23 cellular contexts compared by ENCODE assay signal in the genomic region with DNA sequence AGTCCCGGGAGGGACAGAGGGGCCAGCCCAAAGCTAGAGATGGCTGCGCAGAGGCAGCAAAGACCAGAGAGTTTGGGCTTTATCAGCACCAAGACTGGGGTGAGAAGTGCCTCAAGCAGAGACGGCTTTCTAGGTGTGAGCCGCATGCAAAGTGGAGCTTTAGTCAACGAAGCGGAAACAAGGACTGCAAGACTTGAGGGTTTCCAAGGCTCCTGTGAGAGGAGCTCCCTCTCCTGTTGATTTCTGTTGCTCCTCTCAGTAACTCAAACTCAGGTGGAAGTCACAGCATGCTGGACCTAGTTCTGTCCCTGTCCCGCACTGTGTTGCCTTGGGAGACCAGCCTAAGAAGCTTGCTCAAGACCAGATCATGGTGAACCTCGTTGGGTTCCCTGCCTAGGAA.
"Had no signal": no experiment of that assay in that cellular context is flagged by ENCODE, and none has a peak within 500 bp of the region (broad histone marks: within the 10 kb centered on the region; RNA-seq: fewer than 3 reads in every experiment).

No MANE protein-coding gene starts in this region.

- H3K4me1 Mint-ChIP-seq: activated CD4-positive, alpha-beta T cell treated with anti-CD3 and anti-CD28 coated beads, Interleukin-2, amount 10 ng/mL, durations not matched to agents 24 days and 14 days; activated CD8-positive, alpha-beta memory T cell treated with anti-CD3 and anti-CD28 coated beads, Interleukin-2, amount 10 ng/mL, durations not matched to agents 7 days and 5 days had no signal

- H3K36me3 ChIP-seq: MG63 had no signal

- ATAC-seq: activated CD8-positive, alpha-beta memory T cell treated with anti-CD3 and anti-CD28 coated beads, Interleukin-2, amount 10 ng/mL, durations not matched to agents 7 days and 5 days; activated naive CD4-positive, alpha-beta T cell treated with anti-CD3 and anti-CD28 coated beads, Interleukin-2, amount 50 U/mL, for 72 hours; PC-3; WTC11 had no signal

- H3K36me3 Mint-ChIP-seq: activated naive CD4-positive, alpha-beta T cell treated with anti-CD3 and anti-CD28 coated beads, Interleukin-2, amount 50 U/mL, for 72 hours; WTC11 had no signal

- H3K27ac Mint-ChIP-seq: activated CD4-positive, alpha-beta T cell treated with anti-CD3 and anti-CD28 coated beads, Interleukin-2, amount 10 ng/mL, durations not matched to agents 24 days and 14 days; activated CD8-positive, alpha-beta memory T cell treated with anti-CD3 and anti-CD28 coated beads, Interleukin-2, amount 10 ng/mL, durations not matched to agents 7 days and 5 days; activated T-cell treated with anti-CD3 and anti-CD28 coated beads, Interleukin-2, amount 50 U/mL, for 24 hours; T-helper 1 cell treated with Interleukin-12 subunit alpha and Interleukin-12 subunit beta and Interleukin-4 antibody, amounts not matched to agents 30 μg/mL and 1 μg/mL, for 36 hours; WTC11 had no signal

- H3K9me3 ChIP-seq: MG63 had no signal

- H3K4me3 Mint-ChIP-seq: activated CD4-positive, alpha-beta T cell treated with anti-CD3 and anti-CD28 coated beads, Interleukin-2, amount 10 ng/mL, durations not matched to agents 24 days and 14 days; activated CD8-positive, alpha-beta memory T cell treated with anti-CD3 and anti-CD28 coated beads, Interleukin-2, amount 10 ng/mL, durations not matched to agents 7 days and 5 days; activated T-cell treated with anti-CD3 and anti-CD28 coated beads, Interleukin-2, amount 50 U/mL, for 24 hours; T-helper 1 cell treated with Interleukin-12 subunit alpha and Interleukin-12 subunit beta and Interleukin-4 antibody, amounts not matched to agents 30 μg/mL and 1 μg/mL, for 36 hours; WTC11 had no signal

- H3K4me3 ChIP-seq: MG63 had no signal

- DNase-seq: activated CD4-positive, alpha-beta T cell treated with anti-CD3 and anti-CD28 coated beads for 1 hour; activated CD4-positive, alpha-beta T cell treated with anti-CD3 and anti-CD28 coated beads, Interleukin-2, amount 10 ng/mL, durations not matched to agents 24 days and 14 days; activated CD4-positive, alpha-beta T cell treated with anti-CD3 and anti-CD28 coated beads, Interleukin-2, amount 50 U/mL, for 48 hours; activated CD8-positive, alpha-beta memory T cell treated with anti-CD3 and anti-CD28 coated beads, Interleukin-2, amount 10 ng/mL, durations not matched to agents 7 days and 5 days; activated effector memory CD4-positive, alpha-beta T cell treated with anti-CD3 and anti-CD28 coated beads, Interleukin-2, amount 50 U/mL, for 16 hours; activated naive CD4-positive, alpha-beta T cell treated with Interleukin-2 at 50 U/mL for 16 hours; activated T-cell treated with anti-CD3 and anti-CD28 coated beads, Interleukin-2, amount 50 U/mL, for 24 hours; cerebellar nuclear complex; MG63; MV-4-11; NCI-H1092 treated with DMSO at 0.1 percent for 48 hours; NCI-H1417 treated with DMSO at 0.1 percent for 48 hours; NCI-H1694; NCI-H2029; NCI-H2107; NCI-H510A treated with DMSO at 0.1 percent for 48 hours; NCI-H69; PC-3; SHP77 treated with DMSO at 0.1 percent for 48 hours; T-helper 9 cell had no signal

- H3K9me3 Mint-ChIP-seq: activated CD4-positive, alpha-beta T cell treated with anti-CD3 and anti-CD28 coated beads, Interleukin-2, amount 10 ng/mL, durations not matched to agents 24 days and 14 days; activated naive CD4-positive, alpha-beta T cell treated with anti-CD3 and anti-CD28 coated beads, Interleukin-2, amount 50 U/mL, for 72 hours; activated T-cell treated with anti-CD3 and anti-CD28 coated beads, Interleukin-2, amount 50 U/mL, for 24 hours; T-helper 1 cell treated with Interleukin-12 subunit alpha and Interleukin-12 subunit beta and Interleukin-4 antibody, amounts not matched to agents 30 μg/mL and 1 μg/mL, for 36 hours; WTC11 had no signal

- H3K27me3 ChIP-seq: MG63 had no signal

- H3K27me3 Mint-ChIP-seq: activated CD4-positive, alpha-beta T cell treated with anti-CD3 and anti-CD28 coated beads, Interleukin-2, amount 10 ng/mL, durations not matched to agents 24 days and 14 days; activated CD8-positive, alpha-beta memory T cell treated with anti-CD3 and anti-CD28 coated beads, Interleukin-2, amount 10 ng/mL, durations not matched to agents 7 days and 5 days; activated T-cell treated with anti-CD3 and anti-CD28 coated beads, Interleukin-2, amount 50 U/mL, for 24 hours had no signal
